Comparison of ENCODE assay signal across 23 cellular contexts in the genomic region with DNA sequence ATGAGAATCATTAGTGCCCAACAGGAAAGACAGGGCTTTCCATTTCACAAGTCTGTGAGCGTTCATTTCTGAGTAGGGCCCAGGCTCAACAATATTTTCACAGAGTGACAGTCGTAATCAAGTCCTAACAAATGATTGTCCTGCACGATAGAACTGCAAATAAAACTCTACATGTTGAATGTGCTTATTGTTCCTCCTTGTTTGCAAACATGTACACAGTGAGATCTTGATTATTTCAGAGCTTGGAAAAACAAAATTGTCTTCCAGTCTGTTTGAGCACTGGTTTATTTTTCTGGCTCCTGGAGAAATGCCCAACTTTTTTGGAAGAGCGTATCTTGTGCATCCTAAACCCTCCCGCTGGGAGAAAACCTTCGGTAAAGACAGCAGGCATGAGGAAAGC.
"Had no signal": no experiment of that assay in that cellular context is flagged by ENCODE, and none has a peak within 500 bp of the region (broad histone marks: within the 10 kb centered on the region; RNA-seq: fewer than 3 reads in every experiment).

No MANE protein-coding gene starts in this region.

- H3K27ac ChIP-seq: left ventricle myocardium inferior, parathyroid adenoma, stomach, testis, thyroid gland, transverse colon, upper lobe of left lung, vagina had no signal

- H3K4me1 ChIP-seq: left ventricle myocardium inferior, parathyroid adenoma, stomach, testis, thyroid gland, transverse colon, upper lobe of left lung, vagina had no signal

- H3K9me3 ChIP-seq: testis, thyroid gland, vagina had no signal

- ATAC-seq: mucosa of descending colon; naive thymus-derived CD4-positive, alpha-beta T cell; natural killer cell treated with Interleukin-12 subunit alpha and Interleukin-12 subunit beta and Interleukin-15 and Interleukin-18, amount 100 ng/mL, for 72 hours; right cardiac atrium; sciatic nerve; stimulated activated naive B cell treated with anti-CD40 and anti-IgM and Interleukin-4, amounts not matched to agents 10 μg/mL and 1 μg/mL and 100 μg/mL, for 72 hours; stimulated activated naive CD8-positive, alpha-beta T cell treated with anti-CD3 and anti-CD28 coated beads, Interleukin-15, Interleukin-2, amounts not matched to agents 100 U/mL and 50 U/mL, for 24 hours had no signal

- DNase-seq: islet precursor cell; left ventricle myocardium inferior; midbrain; mucosa of descending colon; naive thymus-derived CD4-positive, alpha-beta T cell; retina; right cardiac atrium; stimulated activated CD4-positive, alpha-beta T cell treated with anti-CD3 and anti-CD28 coated beads, Interleukin-12 subunit alpha, Interleukin-12 subunit beta, amount 100 ng/mL, for 4 hours; stimulated activated CD4-positive, alpha-beta T cell treated with anti-CD3 and anti-CD28 coated beads, Interleukin-15, amount 100 ng/mL, for 24 hours; stimulated activated CD4-positive, alpha-beta T cell treated with anti-CD3 and anti-CD28 coated beads, Interleukin-2, amount 100 ng/mL, for 24 hours; stimulated activated CD4-positive, alpha-beta T cell treated with anti-CD3 and anti-CD28 coated beads, Interleukin-4, amount 100 ng/mL, for 1 hour; stimulated activated naive B cell treated with anti-CD40 and anti-IgM and Interleukin-4, amounts not matched to agents 10 μg/mL and 1 μg/mL and 100 μg/mL, for 72 hours; stimulated activated naive CD8-positive, alpha-beta T cell treated with anti-CD3 and anti-CD28 coated beads, Interleukin-15, Interleukin-2, amounts not matched to agents 100 U/mL and 50 U/mL, for 24 hours; stomach; testis; thyroid gland; transverse colon; upper lobe of left lung had no signal

- H3K4me3 ChIP-seq: left ventricle myocardium inferior, mucosa of descending colon, skin epidermis, stomach, testis, thyroid gland, transverse colon, upper lobe of left lung, vagina had no signal

- H3K27me3 ChIP-seq: stomach, testis, thyroid gland, transverse colon, upper lobe of left lung, vagina had no signal

- H3K36me3 ChIP-seq: left ventricle myocardium inferior, stomach, thyroid gland, transverse colon, upper lobe of left lung, vagina had no signal
